ENCODE assay signal across 1 cellular context in the genomic region with DNA sequence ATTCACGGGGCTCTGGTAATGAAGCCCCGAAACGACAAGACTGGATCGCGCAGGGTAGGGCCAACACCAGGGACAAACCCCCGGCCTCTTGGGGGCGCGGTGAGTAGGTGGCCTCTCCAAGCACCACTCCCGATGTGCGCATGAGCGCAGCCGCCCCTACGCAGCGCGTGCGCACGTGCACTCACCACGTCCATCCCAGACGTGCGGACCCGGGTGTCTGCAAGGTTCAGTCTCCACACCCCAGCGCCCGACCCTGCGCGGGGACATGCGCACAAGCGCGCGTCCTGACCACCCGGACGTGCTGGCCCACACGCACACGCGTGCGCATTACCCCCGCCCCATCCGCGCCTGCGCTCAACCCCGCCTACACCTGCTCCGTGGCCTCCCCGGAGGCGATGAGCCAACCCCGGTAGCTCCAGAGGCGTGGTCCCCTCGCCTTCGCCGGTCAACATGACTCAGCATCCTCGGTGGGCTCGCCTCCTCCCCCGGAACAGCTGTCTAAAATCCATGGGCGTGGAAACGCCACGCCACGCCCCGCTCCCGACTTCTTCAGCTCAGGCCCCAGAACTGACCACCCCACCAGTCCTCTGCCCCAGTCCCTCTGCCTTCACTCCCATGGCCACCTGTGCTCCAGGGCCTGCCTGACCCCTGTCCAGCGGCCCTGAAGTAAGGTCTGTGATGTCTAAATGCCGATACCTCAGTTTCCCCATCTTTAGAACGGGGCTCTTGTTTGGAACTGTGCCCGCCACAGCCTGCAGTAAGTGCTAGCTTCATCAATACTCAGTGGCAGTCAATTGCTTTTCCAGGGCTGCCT.
TF ChIP-seq lines count a peak whose summit lies in the region.

No MANE protein-coding gene starts in this region.

TF ChIP-seq in GM12878, 131 proteins besides CTCF, POLR2A, EP300 and RAD21 (continued from another document and continues in another):
- TF ChIP-seq, protein P1, sequence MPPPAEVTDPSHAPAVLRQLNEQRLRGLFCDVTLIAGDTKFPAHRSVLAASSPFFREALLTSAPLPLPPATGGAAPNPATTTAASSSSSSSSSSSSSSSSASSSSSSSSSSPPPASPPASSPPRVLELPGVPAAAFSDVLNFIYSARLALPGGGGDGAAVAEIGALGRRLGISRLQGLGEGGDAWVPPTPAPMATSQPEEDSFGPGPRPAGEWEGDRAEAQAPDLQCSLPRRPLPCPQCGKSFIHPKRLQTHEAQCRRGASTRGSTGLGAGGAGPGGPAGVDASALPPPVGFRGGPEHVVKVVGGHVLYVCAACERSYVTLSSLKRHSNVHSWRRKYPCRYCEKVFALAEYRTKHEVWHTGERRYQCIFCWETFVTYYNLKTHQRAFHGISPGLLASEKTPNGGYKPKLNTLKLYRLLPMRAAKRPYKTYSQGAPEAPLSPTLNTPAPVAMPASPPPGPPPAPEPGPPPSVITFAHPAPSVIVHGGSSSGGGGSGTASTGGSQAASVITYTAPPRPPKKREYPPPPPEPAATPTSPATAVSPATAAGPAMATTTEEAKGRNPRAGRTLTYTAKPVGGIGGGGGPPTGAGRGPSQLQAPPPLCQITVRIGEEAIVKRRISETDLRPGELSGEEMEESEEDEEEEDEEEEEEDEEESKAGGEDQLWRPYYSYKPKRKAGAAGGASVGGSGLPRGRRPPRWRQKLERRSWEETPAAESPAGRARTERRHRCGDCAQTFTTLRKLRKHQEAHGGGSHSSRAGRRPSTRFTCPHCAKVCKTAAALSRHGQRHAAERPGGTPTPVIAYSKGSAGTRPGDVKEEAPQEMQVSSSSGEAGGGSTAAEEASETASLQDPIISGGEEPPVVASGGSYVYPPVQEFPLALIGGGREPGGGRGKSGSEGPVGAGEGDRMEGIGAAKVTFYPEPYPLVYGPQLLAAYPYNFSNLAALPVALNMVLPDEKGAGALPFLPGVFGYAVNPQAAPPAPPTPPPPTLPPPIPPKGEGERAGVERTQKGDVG (CRISPR knock-in tag; IDR thresholded peaks at IDR 0.05), result no peak
- TF ChIP-seq, protein P2, sequence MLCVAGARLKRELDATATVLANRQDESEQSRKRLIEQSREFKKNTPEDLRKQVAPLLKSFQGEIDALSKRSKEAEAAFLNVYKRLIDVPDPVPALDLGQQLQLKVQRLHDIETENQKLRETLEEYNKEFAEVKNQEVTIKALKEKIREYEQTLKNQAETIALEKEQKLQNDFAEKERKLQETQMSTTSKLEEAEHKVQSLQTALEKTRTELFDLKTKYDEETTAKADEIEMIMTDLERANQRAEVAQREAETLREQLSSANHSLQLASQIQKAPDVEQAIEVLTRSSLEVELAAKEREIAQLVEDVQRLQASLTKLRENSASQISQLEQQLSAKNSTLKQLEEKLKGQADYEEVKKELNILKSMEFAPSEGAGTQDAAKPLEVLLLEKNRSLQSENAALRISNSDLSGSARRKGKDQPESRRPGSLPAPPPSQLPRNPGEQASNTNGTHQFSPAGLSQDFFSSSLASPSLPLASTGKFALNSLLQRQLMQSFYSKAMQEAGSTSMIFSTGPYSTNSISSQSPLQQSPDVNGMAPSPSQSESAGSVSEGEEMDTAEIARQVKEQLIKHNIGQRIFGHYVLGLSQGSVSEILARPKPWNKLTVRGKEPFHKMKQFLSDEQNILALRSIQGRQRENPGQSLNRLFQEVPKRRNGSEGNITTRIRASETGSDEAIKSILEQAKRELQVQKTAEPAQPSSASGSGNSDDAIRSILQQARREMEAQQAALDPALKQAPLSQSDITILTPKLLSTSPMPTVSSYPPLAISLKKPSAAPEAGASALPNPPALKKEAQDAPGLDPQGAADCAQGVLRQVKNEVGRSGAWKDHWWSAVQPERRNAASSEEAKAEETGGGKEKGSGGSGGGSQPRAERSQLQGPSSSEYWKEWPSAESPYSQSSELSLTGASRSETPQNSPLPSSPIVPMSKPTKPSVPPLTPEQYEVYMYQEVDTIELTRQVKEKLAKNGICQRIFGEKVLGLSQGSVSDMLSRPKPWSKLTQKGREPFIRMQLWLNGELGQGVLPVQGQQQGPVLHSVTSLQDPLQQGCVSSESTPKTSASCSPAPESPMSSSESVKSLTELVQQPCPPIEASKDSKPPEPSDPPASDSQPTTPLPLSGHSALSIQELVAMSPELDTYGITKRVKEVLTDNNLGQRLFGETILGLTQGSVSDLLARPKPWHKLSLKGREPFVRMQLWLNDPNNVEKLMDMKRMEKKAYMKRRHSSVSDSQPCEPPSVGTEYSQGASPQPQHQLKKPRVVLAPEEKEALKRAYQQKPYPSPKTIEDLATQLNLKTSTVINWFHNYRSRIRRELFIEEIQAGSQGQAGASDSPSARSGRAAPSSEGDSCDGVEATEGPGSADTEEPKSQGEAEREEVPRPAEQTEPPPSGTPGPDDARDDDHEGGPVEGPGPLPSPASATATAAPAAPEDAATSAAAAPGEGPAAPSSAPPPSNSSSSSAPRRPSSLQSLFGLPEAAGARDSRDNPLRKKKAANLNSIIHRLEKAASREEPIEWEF (IDR thresholded peaks at IDR 0.05; ENCODE audit: insufficient replicate concordance, low read depth, low read length), result no peak
- TF ChIP-seq CREB1 (IDR thresholded peaks at IDR 0.05; ENCODE audit: low read depth), result no peak; the same call in 1 of the 2 replicates
- TF ChIP-seq TARDBP (IDR thresholded peaks at IDR 0.05; ENCODE audit: borderline replicate concordance), result no peak
- peak; percentile 23; the same call in 1 of the 2 replicates for TF ChIP-seq SMC3 (IDR thresholded peaks at IDR 0.05; ENCODE audit: borderline replicate concordance, low read length)
- peak; percentile 78; the same call in 1 of the 2 replicates for TF ChIP-seq MXI1 (IDR thresholded peaks at IDR 0.05; ENCODE audit: low read depth, low read length)
- 0 out of 2 replicates have a peak, but pooled peaks have one; percentile 17 for TF ChIP-seq TAF1 (IDR thresholded peaks at IDR 0.05; ENCODE audit: borderline replicate concordance, low read depth, low read length)
- TF ChIP-seq SREBF2 (IDR thresholded peaks at IDR 0.05; ENCODE audit: low read length), result no peak
- TF ChIP-seq NRF1 (conservative IDR thresholded peaks at IDR 0.05; ENCODE audit: low read depth, low read length), result peak; percentile 99
- TF ChIP-seq ZNF622 (IDR thresholded peaks at IDR 0.05), result no peak
- no peak for TF ChIP-seq KDM1A (IDR thresholded peaks at IDR 0.05; ENCODE audit: borderline replicate concordance)
- TF ChIP-seq, protein P3, sequence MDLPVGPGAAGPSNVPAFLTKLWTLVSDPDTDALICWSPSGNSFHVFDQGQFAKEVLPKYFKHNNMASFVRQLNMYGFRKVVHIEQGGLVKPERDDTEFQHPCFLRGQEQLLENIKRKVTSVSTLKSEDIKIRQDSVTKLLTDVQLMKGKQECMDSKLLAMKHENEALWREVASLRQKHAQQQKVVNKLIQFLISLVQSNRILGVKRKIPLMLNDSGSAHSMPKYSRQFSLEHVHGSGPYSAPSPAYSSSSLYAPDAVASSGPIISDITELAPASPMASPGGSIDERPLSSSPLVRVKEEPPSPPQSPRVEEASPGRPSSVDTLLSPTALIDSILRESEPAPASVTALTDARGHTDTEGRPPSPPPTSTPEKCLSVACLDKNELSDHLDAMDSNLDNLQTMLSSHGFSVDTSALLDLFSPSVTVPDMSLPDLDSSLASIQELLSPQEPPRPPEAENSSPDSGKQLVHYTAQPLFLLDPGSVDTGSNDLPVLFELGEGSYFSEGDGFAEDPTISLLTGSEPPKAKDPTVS (IDR thresholded peaks at IDR 0.05; ENCODE audit: low read depth, low read length), result no peak
- TF ChIP-seq CHD4 (IDR thresholded peaks at IDR 0.05), result no peak
- TF ChIP-seq CBX5 (IDR thresholded peaks at IDR 0.05; ENCODE audit: low read depth), result no peak
- TF ChIP-seq HDAC2 (IDR thresholded peaks at IDR 0.05), result no peak
- TF ChIP-seq SP1 (IDR thresholded peaks at IDR 0.05; ENCODE audit: low read depth, low read length), result peak; percentile 49
- no peak for TF ChIP-seq TBL1XR1 (IDR thresholded peaks at IDR 0.05; ENCODE audit: low read depth, low read length)
- TF ChIP-seq POLR2AphosphoS5 (IDR thresholded peaks at IDR 0.05; ENCODE audit: low read length), result peak; percentile 57; the same call in 1 of the 2 replicates
- peak; percentile 10; the same call in 1 of the 2 replicates for TF ChIP-seq RFX5 (IDR thresholded peaks at IDR 0.05; ENCODE audit: low read depth, low read length)
- TF ChIP-seq, protein P4, sequence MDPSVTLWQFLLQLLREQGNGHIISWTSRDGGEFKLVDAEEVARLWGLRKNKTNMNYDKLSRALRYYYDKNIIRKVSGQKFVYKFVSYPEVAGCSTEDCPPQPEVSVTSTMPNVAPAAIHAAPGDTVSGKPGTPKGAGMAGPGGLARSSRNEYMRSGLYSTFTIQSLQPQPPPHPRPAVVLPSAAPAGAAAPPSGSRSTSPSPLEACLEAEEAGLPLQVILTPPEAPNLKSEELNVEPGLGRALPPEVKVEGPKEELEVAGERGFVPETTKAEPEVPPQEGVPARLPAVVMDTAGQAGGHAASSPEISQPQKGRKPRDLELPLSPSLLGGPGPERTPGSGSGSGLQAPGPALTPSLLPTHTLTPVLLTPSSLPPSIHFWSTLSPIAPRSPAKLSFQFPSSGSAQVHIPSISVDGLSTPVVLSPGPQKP (IDR thresholded peaks at IDR 0.05; ENCODE audit: low read depth, low read length), result no peak
- no peak for TF ChIP-seq FOS (IDR thresholded peaks at IDR 0.05; ENCODE audit: borderline replicate concordance, extremely low read depth, insufficient read length)
- no peak for TF ChIP-seq SIX5 (IDR thresholded peaks at IDR 0.05; ENCODE audit: low read depth, low read length, severe bottlenecking)
- no peak for TF ChIP-seq RAD51 (IDR thresholded peaks at IDR 0.05)
- TF ChIP-seq SUZ12 (IDR thresholded peaks at IDR 0.05; ENCODE audit: unreplicated experiment), result no peak
- no peak for TF ChIP-seq SPI1 (IDR thresholded peaks at IDR 0.05; ENCODE audit: borderline replicate concordance, insufficient read depth, low read depth, low read length)
- TF ChIP-seq, protein P5, sequence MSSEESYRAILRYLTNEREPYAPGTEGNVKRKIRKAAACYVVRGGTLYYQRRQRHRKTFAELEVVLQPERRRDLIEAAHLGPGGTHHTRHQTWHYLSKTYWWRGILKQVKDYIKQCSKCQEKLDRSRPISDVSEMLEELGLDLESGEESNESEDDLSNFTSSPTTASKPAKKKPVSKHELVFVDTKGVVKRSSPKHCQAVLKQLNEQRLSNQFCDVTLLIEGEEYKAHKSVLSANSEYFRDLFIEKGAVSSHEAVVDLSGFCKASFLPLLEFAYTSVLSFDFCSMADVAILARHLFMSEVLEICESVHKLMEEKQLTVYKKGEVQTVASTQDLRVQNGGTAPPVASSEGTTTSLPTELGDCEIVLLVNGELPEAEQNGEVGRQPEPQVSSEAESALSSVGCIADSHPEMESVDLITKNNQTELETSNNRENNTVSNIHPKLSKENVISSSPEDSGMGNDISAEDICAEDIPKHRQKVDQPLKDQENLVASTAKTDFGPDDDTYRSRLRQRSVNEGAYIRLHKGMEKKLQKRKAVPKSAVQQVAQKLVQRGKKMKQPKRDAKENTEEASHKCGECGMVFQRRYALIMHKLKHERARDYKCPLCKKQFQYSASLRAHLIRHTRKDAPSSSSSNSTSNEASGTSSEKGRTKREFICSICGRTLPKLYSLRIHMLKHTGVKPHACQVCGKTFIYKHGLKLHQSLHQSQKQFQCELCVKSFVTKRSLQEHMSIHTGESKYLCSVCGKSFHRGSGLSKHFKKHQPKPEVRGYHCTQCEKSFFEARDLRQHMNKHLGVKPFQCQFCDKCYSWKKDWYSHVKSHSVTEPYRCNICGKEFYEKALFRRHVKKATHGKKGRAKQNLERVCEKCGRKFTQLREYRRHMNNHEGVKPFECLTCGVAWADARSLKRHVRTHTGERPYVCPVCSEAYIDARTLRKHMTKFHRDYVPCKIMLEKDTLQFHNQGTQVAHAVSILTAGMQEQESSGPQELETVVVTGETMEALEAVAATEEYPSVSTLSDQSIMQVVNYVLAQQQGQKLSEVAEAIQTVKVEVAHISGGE (CRISPR knock-in tag; IDR thresholded peaks at IDR 0.05), result no peak
- no peak for TF ChIP-seq IRF4 (IDR thresholded peaks at IDR 0.05; ENCODE audit: low read depth, low read length)
- TF ChIP-seq BACH1 (IDR thresholded peaks at IDR 0.05; ENCODE audit: borderline replicate concordance), result peak; percentile 100
- no peak for TF ChIP-seq EED (IDR thresholded peaks at IDR 0.05; ENCODE audit: low read depth)
- TF ChIP-seq, protein P6, sequence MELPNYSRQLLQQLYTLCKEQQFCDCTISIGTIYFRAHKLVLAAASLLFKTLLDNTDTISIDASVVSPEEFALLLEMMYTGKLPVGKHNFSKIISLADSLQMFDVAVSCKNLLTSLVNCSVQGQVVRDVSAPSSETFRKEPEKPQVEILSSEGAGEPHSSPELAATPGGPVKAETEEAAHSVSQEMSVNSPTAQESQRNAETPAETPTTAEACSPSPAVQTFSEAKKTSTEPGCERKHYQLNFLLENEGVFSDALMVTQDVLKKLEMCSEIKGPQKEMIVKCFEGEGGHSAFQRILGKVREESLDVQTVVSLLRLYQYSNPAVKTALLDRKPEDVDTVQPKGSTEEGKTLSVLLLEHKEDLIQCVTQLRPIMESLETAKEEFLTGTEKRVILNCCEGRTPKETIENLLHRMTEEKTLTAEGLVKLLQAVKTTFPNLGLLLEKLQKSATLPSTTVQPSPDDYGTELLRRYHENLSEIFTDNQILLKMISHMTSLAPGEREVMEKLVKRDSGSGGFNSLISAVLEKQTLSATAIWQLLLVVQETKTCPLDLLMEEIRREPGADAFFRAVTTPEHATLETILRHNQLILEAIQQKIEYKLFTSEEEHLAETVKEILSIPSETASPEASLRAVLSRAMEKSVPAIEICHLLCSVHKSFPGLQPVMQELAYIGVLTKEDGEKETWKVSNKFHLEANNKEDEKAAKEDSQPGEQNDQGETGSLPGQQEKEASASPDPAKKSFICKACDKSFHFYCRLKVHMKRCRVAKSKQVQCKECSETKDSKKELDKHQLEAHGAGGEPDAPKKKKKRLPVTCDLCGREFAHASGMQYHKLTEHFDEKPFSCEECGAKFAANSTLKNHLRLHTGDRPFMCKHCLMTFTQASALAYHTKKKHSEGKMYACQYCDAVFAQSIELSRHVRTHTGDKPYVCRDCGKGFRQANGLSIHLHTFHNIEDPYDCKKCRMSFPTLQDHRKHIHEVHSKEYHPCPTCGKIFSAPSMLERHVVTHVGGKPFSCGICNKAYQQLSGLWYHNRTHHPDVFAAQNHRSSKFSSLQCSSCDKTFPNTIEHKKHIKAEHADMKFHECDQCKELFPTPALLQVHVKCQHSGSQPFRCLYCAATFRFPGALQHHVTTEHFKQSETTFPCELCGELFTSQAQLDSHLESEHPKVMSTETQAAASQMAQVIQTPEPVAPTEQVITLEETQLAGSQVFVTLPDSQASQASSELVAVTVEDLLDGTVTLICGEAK (IDR thresholded peaks at IDR 0.05; ENCODE audit: borderline replicate concordance), result peak; percentile 73
- TF ChIP-seq EZH2 (IDR thresholded peaks at IDR 0.05; ENCODE audit: borderline replicate concordance, control insufficient read depth, low read depth, low read length), result no peak
- peak; percentile 69; the same call in 1 of the 2 replicates for TF ChIP-seq SIN3A (IDR thresholded peaks at IDR 0.05; ENCODE audit: low read depth, low read length)
- TF ChIP-seq POU2F2 (IDR thresholded peaks at IDR 0.05; ENCODE audit: borderline replicate concordance, low read depth, low read length), result 0 out of 3 replicates have a peak, but pooled peaks have one; percentile 6
